8 cellular contexts compared by ENCODE assay signal in the genomic region with DNA sequence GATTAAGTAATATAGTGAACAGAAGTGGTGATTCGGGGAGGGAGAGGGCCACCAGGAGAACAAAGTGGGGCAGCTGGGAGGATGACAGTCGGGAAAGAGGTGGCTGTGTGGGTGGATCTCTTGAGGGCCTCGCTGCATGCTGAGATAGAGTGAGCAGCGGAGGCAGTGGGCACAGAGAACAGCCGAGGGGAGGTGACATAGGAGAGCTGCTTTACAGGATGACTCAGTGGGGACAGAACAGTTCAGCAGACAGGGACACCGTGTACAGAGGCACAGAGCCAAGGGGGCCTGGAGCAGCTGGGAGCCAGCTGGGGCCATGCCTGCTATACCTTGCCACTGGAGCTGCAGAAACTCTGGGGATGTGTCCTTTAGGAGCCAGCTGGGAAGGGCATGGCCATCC.
DNase-seq lines count a peak whose midpoint lies in the region; ATAC-seq and TF ChIP-seq lines count a peak whose summit lies in the region.

No MANE protein-coding gene starts in this region.

- intact Hi-C loops in left cardiac atrium (cut with DNase I), result no loop called here

- H3K4me3 ChIP-seq in LNCaP clone FGC (ENCODE audit: low read depth, low read length) (no peak overlapping the region), skeletal muscle cell (ENCODE audit: low read depth, low read length) (no peak overlapping the region)

- ATAC-seq in left cardiac atrium (peak; percentile 82 to 89), GM19351 (IDR thresholded peaks at IDR 0.05; ENCODE audit: unreplicated experiment) (no peak), HG03520 (IDR thresholded peaks at IDR 0.05; ENCODE audit: unreplicated experiment) (no peak)

- DNase-seq in LNCaP clone FGC (ENCODE audit: low read depth) (peak; percentile 47), NCI-H774 (lab: John Stamatoyannopoulos, UW) (peak; percentile 70), left cardiac atrium (peak; percentile 83), skeletal muscle cell (ENCODE audit: low read depth) (peak; percentile 39), NCI-H1105 (lab: John Stamatoyannopoulos, UW) (no peak)
- DNase-seq in effector CD4-positive, alpha-beta T cell, result no peak

- TF ChIP-seq CTCF in LNCaP clone FGC (IDR thresholded peaks at IDR 0.05; ENCODE audit: control insufficient read depth, extremely low read depth, insufficient read depth), result no peak

Comparison
In these comparisons a context has a peak if more than half of its experiments do, and no peak if none do; other contexts are left out.
1. DNase-seq: peak in LNCaP clone FGC (single experiment), NCI-H774 (single experiment), left cardiac atrium (single experiment) and skeletal muscle cell (single experiment); none in NCI-H1105 (single experiment) and effector CD4-positive, alpha-beta T cell (single experiment).
2. ATAC-seq: peak in left cardiac atrium (2 of 2); none in GM19351 (single experiment) and HG03520 (single experiment).